ENCODE assay signal across 10 cellular contexts in the genomic region with DNA sequence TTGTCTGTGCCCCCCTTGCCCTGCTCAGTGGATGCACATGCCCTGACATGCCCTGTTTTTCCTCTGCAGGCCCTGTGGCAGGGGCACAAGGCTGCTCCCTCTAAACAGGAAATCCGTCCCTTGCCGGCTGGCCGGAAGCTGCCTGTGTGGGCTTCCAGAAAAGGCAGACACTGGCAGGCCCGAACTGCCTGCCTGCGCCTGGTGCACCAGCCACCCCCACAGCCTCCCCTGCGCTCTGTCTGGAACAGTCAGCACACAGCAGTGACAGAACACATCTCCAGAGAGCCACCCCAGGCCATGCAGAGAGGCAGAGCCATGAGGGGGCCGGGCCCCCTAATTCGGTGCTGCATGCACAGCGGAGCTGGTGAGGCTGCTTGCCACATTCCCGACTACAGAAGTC. TPM values are rescaled to one million over a fixed set of nuclear protein-coding genes. Genes with fewer than 3 reads are reported as not detected.
DNase-seq lines count a peak whose midpoint lies in the region; ATAC-seq and TF ChIP-seq lines count a peak whose summit lies in the region.
"Had no signal": no experiment of that assay in that cellular context is flagged by ENCODE, and none has a peak within 500 bp of the region (broad histone marks: within the 10 kb centered on the region; RNA-seq: fewer than 3 reads in every experiment).

No MANE protein-coding gene starts in this region.

- CTCF ChIA-PET in T-cell (lab: Charles Lee) = interaction anchor here (0.6 to 1.7 kb wide), 5 partner anchors 19 to 529 kb away, joined by 3 to 8 read pairs (median 3); a partner anchor contains a TSS

- no peak overlapping the region for H2AK5ac ChIP-seq in neuronal stem cell (ENCODE audit: low read depth, low read length)

- H3K18ac ChIP-seq in neuronal stem cell (ENCODE audit: low read length) = peak overlapping the region; percentile 76

- no peak overlapping the region for H4K8ac ChIP-seq in neuronal stem cell (ENCODE audit: low read depth, low read length)

- H3K36me3 ChIP-seq in CD4-positive, CD25-positive, alpha-beta regulatory T cell (ENCODE audit: control insufficient read depth, insufficient read depth, low read length) = no peaks in the 10 kb centered on the region
- no peaks in the 10 kb centered on the region for H3K36me3 ChIP-seq in neuronal stem cell (replicated peaks in 1 of 2; ENCODE audit: control insufficient read depth in 2 of 2, insufficient read depth in 2 of 2, low read length in 2 of 2)
- no peaks in the 10 kb centered on the region for H3K36me3 ChIP-seq in WERI-Rb-1

- no peak overlapping the region for H3K14ac ChIP-seq in neuronal stem cell (ENCODE audit: low read length)

- no peak overlapping the region for H3K23ac ChIP-seq in neuronal stem cell (ENCODE audit: low read depth, low read length, poor library complexity)

- no peak overlapping the region for H3K27ac ChIP-seq in CD4-positive, CD25-positive, alpha-beta regulatory T cell (ENCODE audit: insufficient read depth, low read length, poor library complexity, severe bottlenecking)
- H3K27ac ChIP-seq in caudate nucleus (ENCODE audit: low read depth, low read length) = no peak overlapping the region
- no peak overlapping the region for H3K27ac ChIP-seq in neuronal stem cell (replicated peaks; ENCODE audit: low read length)
- H3K27ac ChIP-seq in WERI-Rb-1 = no peak overlapping the region

- peak overlapping the region; percentile 78 for H2AFZ ChIP-seq in neuronal stem cell (ENCODE audit: low read length)

- no peak overlapping the region for H3K4ac ChIP-seq in neuronal stem cell (ENCODE audit: low read length)

- peak; percentile 24 to 49 for ATAC-seq in CD4-positive, CD25-positive, alpha-beta regulatory T cell (ENCODE audit: low read depth in 2 of 2)
- ATAC-seq in T-cell (replicated peaks in 1 of 4) = peak; percentile 68 to 83 (median 76)
- ATAC-seq: K562 had no signal

- H3K36me3 Mint-ChIP-seq in CD4-positive, CD25-positive, alpha-beta regulatory T cell = no peaks in the 10 kb centered on the region
- H3K36me3 Mint-ChIP-seq in T-cell = no peaks in the 10 kb centered on the region

- H3K27me3 ChIP-seq in CD4-positive, CD25-positive, alpha-beta regulatory T cell (ENCODE audit: control insufficient read depth, insufficient read depth, low read length) = no peaks in the 10 kb centered on the region
- H3K27me3 ChIP-seq in neuronal stem cell (ENCODE audit: control insufficient read depth in 3 of 3, insufficient read depth in 3 of 3, low read depth in 1 of 3, low read length in 3 of 3) = peaks cover 0 to 2% (median 0%) of the 10 kb centered on the region in 3 experiments
- H3K27me3 ChIP-seq in WERI-Rb-1 (ENCODE audit: insufficient read depth, low read depth, severe bottlenecking) = no peaks in the 10 kb centered on the region

- H3K9me3 Mint-ChIP-seq in CD4-positive, CD25-positive, alpha-beta regulatory T cell = peaks cover 0 to 2% (median 0%) of the 10 kb centered on the region in 7 donors
- no peaks in the 10 kb centered on the region for H3K9me3 Mint-ChIP-seq in T-cell

- H3K4me1 ChIP-seq in CD4-positive, CD25-positive, alpha-beta regulatory T cell (ENCODE audit: control insufficient read depth, insufficient read depth, low read length, poor library complexity, severe bottlenecking) = peaks cover 6% of the 10 kb centered on the region
- H3K4me1 ChIP-seq in neuronal stem cell (ENCODE audit: control insufficient read depth in 2 of 2, insufficient read depth in 1 of 2, low read depth in 1 of 2, low read length in 2 of 2) = peaks cover 2 to 4% of the 10 kb centered on the region in 2 donors

- H3K4me2 ChIP-seq in neuronal stem cell (ENCODE audit: insufficient read depth, low read length, poor library complexity, severe bottlenecking) = no peak overlapping the region

- DNase-seq in CD4-positive, CD25-positive, alpha-beta regulatory T cell = peak in 1 of 3 donors; percentile 79
- DNase-seq in T-cell (peak in 23 of 34 experiments; percentile 2 to 55 (median 13)), caudate nucleus (lab: John Stamatoyannopoulos, UW) (peak in 46 of 61 donors; percentile 6 to 81 (median 42)), neuronal stem cell (ENCODE audit: low spot score) (no peak), COLO829 (ENCODE audit: low spot score) (no peak), NCI-H2081 (lab: John Stamatoyannopoulos, UW) (no peak), DMS153 treated with DMSO at 0.1 percent for 48 hours (lab: John Stamatoyannopoulos, UW; ENCODE audit: unreplicated experiment) (no peak), WERI-Rb-1 (no peak)
- DNase-seq: DMS79 had no signal

- peak overlapping the region in 1 of 3 donors; percentile 80 for H3K27ac Mint-ChIP-seq in CD4-positive, CD25-positive, alpha-beta regulatory T cell
- peak overlapping the region; percentile 63 to 92 for H3K27ac Mint-ChIP-seq in T-cell

- no peak overlapping the region for H3K9ac ChIP-seq in neuronal stem cell (ENCODE audit: low read depth, low read length, poor library complexity)

- no peak overlapping the region for H3K4me3 ChIP-seq in CD4-positive, CD25-positive, alpha-beta regulatory T cell (ENCODE audit: low read depth, low read length)
- H3K4me3 ChIP-seq in neuronal stem cell (ENCODE audit: low read length in 2 of 2) = no peak overlapping the region
- no peak overlapping the region for H3K4me3 ChIP-seq in WERI-Rb-1 (ENCODE audit: low read depth, low read length)
- H3K4me3 ChIP-seq: K562 had no signal

- H3K4me3 Mint-ChIP-seq in CD4-positive, CD25-positive, alpha-beta regulatory T cell = peak overlapping the region in 1 of 4 donors; percentile 43
- peak overlapping the region; percentile 37 to 51 (median 48) for H3K4me3 Mint-ChIP-seq in T-cell

- H3K4me1 Mint-ChIP-seq in CD4-positive, CD25-positive, alpha-beta regulatory T cell = peaks cover 0 to 29% (median 1%) of the 10 kb centered on the region in 4 donors
- H3K4me1 Mint-ChIP-seq in T-cell = peaks cover 42 to 46% (median 45%) of the 10 kb centered on the region in 3 donors

- no peak overlapping the region for H2BK120ac ChIP-seq in neuronal stem cell (ENCODE audit: low read depth, low read length)

- no peaks in the 10 kb centered on the region for H3K79me1 ChIP-seq in neuronal stem cell (ENCODE audit: low read depth, low read length)

- WGBS in neuronal stem cell (ENCODE audit: extremely low coverage in 2 of 2, insufficient read length in 2 of 2, insufficient replicate concordance in 1 of 2), 2 donors = no CpG with 5 or more reads among the region's 10 CpGs

- H3K27me3 Mint-ChIP-seq in CD4-positive, CD25-positive, alpha-beta regulatory T cell = peaks cover 11% of the 10 kb centered on the region
- peaks cover 3% of the 10 kb centered on the region in 2 donors for H3K27me3 Mint-ChIP-seq in T-cell

- POLR2A ChIA-PET in T-cell (lab: Charles Lee) = no interaction called here

- H3K9me3 ChIP-seq in CD4-positive, CD25-positive, alpha-beta regulatory T cell (ENCODE audit: control insufficient read depth in 2 of 2, low read length in 2 of 2) = no peaks in the 10 kb centered on the region
- no peaks in the 10 kb centered on the region for H3K9me3 ChIP-seq in neuronal stem cell (replicated peaks in 1 of 2; ENCODE audit: control insufficient read depth in 2 of 2, insufficient read depth in 1 of 2, low read depth in 1 of 2, low read length in 2 of 2)
- no peaks in the 10 kb centered on the region for H3K9me3 ChIP-seq in WERI-Rb-1 (ENCODE audit: severe bottlenecking)

- no peak overlapping the region for H2BK15ac ChIP-seq in neuronal stem cell (ENCODE audit: low read length)

- no peak overlapping the region for H2BK5ac ChIP-seq in neuronal stem cell (ENCODE audit: low read length)

- TF ChIP-seq CTCF in WERI-Rb-1 (IDR thresholded peaks at IDR 0.05; ENCODE audit: low read depth, low read length) = no peak

- no peak overlapping the region for H4K91ac ChIP-seq in neuronal stem cell (ENCODE audit: low read depth, low read length, poor library complexity)

- H2BK12ac ChIP-seq in neuronal stem cell (ENCODE audit: low read length) = no peak overlapping the region

RNA-seq across cellular contexts. Expression of a gene that starts 33.5 kb away (rescaled TPM):
- not detected for total RNA-seq in CD4-positive, CD25-positive, alpha-beta regulatory T cell
- polyA plus RNA-seq in CD4-positive, CD25-positive, alpha-beta regulatory T cell = not detected
- under 1 TPM in 4 of 5 donors, not detected in 1; 0.07 to 0.21 (median 0.15) TPM for total RNA-seq in T-cell
- not detected for polyA plus RNA-seq in neuronal stem cell (2013, experiment 1 of 2)
- polyA plus RNA-seq in neuronal stem cell (2013, experiment 2 of 2) = not detected
- total RNA-seq: K562 had no signal
- polyA plus RNA-seq: K562 had no signal

Comparison
In these comparisons a context has a peak if more than half of its experiments do, and no peak if none do; other contexts are left out.
1. DNase-seq: peak in T-cell (23 of 34) and caudate nucleus (46 of 61); none in neuronal stem cell (single experiment), COLO829 (single experiment), NCI-H2081 (0 of 2), DMS153 treated with DMSO at 0.1 percent for 48 hours (single experiment) and WERI-Rb-1 (single experiment).